Comparison of ENCODE assay signal across 1 cellular context in the genomic region with DNA sequence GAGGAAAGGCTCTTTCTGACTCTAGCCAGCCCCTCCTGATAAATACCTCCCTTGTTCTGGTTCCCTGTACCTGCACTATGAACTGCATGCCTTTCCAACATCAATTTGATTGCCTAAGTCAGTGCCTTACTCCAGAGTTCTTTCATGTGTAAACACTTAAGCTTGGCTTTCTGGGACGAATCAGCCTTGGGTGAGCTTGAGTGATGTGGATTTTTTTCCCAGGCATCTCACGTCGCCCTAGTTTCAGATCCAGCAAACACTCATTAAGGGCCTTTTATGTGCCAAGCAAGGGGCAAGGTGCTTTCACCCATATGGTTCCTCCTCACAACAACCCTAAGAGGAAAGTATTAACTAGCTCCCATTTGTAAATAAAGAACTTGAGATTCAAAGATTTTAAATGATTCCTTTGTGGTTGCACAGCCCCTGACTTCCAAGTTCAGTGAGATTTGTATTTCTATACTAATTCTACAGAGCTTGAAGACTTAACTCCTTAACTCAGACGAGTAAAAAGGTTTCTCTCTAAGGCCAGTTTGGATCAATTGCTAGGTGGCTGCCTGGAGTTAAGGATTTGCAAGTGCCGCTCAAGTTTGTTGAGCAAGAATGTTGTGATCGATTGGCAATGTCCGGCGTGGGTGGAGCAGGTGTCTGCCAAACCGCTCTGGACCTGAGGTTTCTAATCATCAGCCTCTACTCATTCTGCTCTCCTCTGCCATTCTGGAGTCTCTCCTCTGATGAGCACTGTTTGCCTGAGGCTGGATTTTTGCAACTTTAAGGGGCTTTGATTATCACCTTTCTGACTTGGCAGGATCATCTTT.
TF ChIP-seq lines count a peak whose summit lies in the region.

No MANE protein-coding gene starts in this region.

TF ChIP-seq in WTC11, 78 proteins besides CTCF, POLR2A, EP300 and RAD21 (continued from another document):
- TF ChIP-seq, protein P1, sequence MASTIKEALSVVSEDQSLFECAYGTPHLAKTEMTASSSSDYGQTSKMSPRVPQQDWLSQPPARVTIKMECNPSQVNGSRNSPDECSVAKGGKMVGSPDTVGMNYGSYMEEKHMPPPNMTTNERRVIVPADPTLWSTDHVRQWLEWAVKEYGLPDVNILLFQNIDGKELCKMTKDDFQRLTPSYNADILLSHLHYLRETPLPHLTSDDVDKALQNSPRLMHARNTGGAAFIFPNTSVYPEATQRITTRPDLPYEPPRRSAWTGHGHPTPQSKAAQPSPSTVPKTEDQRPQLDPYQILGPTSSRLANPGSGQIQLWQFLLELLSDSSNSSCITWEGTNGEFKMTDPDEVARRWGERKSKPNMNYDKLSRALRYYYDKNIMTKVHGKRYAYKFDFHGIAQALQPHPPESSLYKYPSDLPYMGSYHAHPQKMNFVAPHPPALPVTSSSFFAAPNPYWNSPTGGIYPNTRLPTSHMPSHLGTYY (CRISPR knock-in tag; IDR thresholded peaks at IDR 0.05), result no peak
- no peak for TF ChIP-seq GRHL2 (CRISPR knock-in tag; IDR thresholded peaks at IDR 0.05; ENCODE audit: insufficient replicate concordance, severe bottlenecking)
- TF ChIP-seq, protein P2, sequence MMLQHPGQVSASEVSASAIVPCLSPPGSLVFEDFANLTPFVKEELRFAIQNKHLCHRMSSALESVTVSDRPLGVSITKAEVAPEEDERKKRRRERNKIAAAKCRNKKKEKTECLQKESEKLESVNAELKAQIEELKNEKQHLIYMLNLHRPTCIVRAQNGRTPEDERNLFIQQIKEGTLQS (CRISPR knock-in tag; conservative IDR thresholded peaks at IDR 0.05), result no peak
- TF ChIP-seq SMAD4 (CRISPR knock-in tag; IDR thresholded peaks at IDR 0.05), result no peak
- TF ChIP-seq, protein P3, sequence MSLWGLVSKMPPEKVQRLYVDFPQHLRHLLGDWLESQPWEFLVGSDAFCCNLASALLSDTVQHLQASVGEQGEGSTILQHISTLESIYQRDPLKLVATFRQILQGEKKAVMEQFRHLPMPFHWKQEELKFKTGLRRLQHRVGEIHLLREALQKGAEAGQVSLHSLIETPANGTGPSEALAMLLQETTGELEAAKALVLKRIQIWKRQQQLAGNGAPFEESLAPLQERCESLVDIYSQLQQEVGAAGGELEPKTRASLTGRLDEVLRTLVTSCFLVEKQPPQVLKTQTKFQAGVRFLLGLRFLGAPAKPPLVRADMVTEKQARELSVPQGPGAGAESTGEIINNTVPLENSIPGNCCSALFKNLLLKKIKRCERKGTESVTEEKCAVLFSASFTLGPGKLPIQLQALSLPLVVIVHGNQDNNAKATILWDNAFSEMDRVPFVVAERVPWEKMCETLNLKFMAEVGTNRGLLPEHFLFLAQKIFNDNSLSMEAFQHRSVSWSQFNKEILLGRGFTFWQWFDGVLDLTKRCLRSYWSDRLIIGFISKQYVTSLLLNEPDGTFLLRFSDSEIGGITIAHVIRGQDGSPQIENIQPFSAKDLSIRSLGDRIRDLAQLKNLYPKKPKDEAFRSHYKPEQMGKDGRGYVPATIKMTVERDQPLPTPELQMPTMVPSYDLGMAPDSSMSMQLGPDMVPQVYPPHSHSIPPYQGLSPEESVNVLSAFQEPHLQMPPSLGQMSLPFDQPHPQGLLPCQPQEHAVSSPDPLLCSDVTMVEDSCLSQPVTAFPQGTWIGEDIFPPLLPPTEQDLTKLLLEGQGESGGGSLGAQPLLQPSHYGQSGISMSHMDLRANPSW (CRISPR knock-in tag; conservative IDR thresholded peaks at IDR 0.05; ENCODE audit: low read depth), result no peak
- no peak for TF ChIP-seq SP1 (CRISPR knock-in tag; conservative IDR thresholded peaks at IDR 0.05)
- TF ChIP-seq, protein P4, sequence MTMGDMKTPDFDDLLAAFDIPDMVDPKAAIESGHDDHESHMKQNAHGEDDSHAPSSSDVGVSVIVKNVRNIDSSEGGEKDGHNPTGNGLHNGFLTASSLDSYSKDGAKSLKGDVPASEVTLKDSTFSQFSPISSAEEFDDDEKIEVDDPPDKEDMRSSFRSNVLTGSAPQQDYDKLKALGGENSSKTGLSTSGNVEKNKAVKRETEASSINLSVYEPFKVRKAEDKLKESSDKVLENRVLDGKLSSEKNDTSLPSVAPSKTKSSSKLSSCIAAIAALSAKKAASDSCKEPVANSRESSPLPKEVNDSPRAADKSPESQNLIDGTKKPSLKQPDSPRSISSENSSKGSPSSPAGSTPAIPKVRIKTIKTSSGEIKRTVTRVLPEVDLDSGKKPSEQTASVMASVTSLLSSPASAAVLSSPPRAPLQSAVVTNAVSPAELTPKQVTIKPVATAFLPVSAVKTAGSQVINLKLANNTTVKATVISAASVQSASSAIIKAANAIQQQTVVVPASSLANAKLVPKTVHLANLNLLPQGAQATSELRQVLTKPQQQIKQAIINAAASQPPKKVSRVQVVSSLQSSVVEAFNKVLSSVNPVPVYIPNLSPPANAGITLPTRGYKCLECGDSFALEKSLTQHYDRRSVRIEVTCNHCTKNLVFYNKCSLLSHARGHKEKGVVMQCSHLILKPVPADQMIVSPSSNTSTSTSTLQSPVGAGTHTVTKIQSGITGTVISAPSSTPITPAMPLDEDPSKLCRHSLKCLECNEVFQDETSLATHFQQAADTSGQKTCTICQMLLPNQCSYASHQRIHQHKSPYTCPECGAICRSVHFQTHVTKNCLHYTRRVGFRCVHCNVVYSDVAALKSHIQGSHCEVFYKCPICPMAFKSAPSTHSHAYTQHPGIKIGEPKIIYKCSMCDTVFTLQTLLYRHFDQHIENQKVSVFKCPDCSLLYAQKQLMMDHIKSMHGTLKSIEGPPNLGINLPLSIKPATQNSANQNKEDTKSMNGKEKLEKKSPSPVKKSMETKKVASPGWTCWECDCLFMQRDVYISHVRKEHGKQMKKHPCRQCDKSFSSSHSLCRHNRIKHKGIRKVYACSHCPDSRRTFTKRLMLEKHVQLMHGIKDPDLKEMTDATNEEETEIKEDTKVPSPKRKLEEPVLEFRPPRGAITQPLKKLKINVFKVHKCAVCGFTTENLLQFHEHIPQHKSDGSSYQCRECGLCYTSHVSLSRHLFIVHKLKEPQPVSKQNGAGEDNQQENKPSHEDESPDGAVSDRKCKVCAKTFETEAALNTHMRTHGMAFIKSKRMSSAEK (CRISPR knock-in tag; IDR thresholded peaks at IDR 0.05; ENCODE audit: borderline replicate concordance), result no peak
TF ChIP-seq in WTC11: peak in this region for 0.
